17 cellular contexts compared by ENCODE assay signal in genomic region chr2:10985901-10986535, GRCh38.
"Had no signal": no experiment of that assay in that cellular context is flagged by ENCODE, and none has a peak within 500 bp of the region (broad histone marks: within the 10 kb centered on the region; RNA-seq: fewer than 3 reads in every experiment).

No MANE protein-coding gene starts in this region.

- DNase-seq: activated CD4-positive, alpha-beta T cell treated with anti-CD3 and anti-CD28 coated beads for 48 hours; activated CD4-positive, alpha-beta T cell treated with anti-CD3 and anti-CD28 coated beads, Interleukin-2, amount 50 U/mL, for 4 hours; activated CD8-positive, alpha-beta memory T cell treated with anti-CD3 and anti-CD28 coated beads, Interleukin-2, amount 10 ng/mL, durations not matched to agents 7 days and 5 days; activated gamma-delta T cell treated with Interleukin-2 at 50 U/mL for 16 hours; activated naive CD4-positive, alpha-beta T cell treated with anti-CD3 and anti-CD28 coated beads, Interleukin-2, amount 10 ng/mL, durations not matched to agents 7 days and 5 days; activated naive CD8-positive, alpha-beta T cell treated with anti-CD3 and anti-CD28 coated beads for 36 hours; activated T-cell treated with anti-CD3 and anti-CD28 coated beads, Interleukin-2, amount 50 U/mL, for 4 hours; Karpas-422; MM.1S; NCI-H1105; NCI-H1436; NCI-H2029 treated with DMSO at 0.1 percent for 48 hours; SHP77 treated with DMSO at 0.1 percent for 48 hours; T-helper 9 cell had no signal

- H3K27me3 ChIP-seq: Peyer's patch had no signal

- H3K4me3 ChIP-seq: K562, Peyer's patch had no signal

- H3K27ac ChIP-seq: Peyer's patch, RWPE1 had no signal

- ATAC-seq: activated CD8-positive, alpha-beta memory T cell treated with anti-CD3 and anti-CD28 coated beads, Interleukin-2, amount 10 ng/mL, durations not matched to agents 7 days and 5 days; activated T-cell treated with anti-CD3 and anti-CD28 coated beads, Interleukin-2, amount 50 U/mL, for 4 hours; K562 had no signal

- H3K36me3 ChIP-seq: Peyer's patch had no signal

- H3K9me3 ChIP-seq: Peyer's patch had no signal

- H3K4me1 ChIP-seq: Peyer's patch had no signal
